Comparison of ENCODE assay signal across 8 cellular contexts in genomic region chr2:202376460-202377307, GRCh38. TPM values are rescaled to one million over a fixed set of nuclear protein-coding genes. Genes with fewer than 3 reads are reported as not detected.
DNase-seq lines count a peak whose midpoint lies in the region; ATAC-seq and TF ChIP-seq lines count a peak whose summit lies in the region.

No MANE protein-coding gene starts in this region.

- peak; percentile 59 for DNase-seq in EH (ENCODE audit: low read depth)
- DNase-seq in Karpas-422, result peak; percentile 63
- no peak for DNase-seq in activated CD4-positive, alpha-beta T cell treated with anti-CD3 and anti-CD28 coated beads, Interleukin-2, amount 10 ng/mL, durations not matched to agents 24 days and 14 days
- DNase-seq in lower leg skin (ENCODE audit: low spot score in 2 of 2), result peak in 1 of 2 donors; percentile 88
- peak; percentile 28 to 32 for DNase-seq in stimulated activated CD4-positive, alpha-beta T cell treated with anti-CD3 and anti-CD28 coated beads, Interleukin-4, amount 100 ng/mL, for 48 hours (ENCODE audit: low read depth in 2 of 2)
- DNase-seq in omental fat pad (ENCODE audit: low spot score), result no peak

- H3K4me2 ChIP-seq in Karpas-422 (ENCODE audit: low read depth, low read length, poor library complexity, severe bottlenecking), result peak overlapping the region; percentile 95

- no peaks in the 10 kb centered on the region for H3K9me3 ChIP-seq in Karpas-422 (ENCODE audit: low read length)

- intact Hi-C loops in activated CD4-positive, alpha-beta T cell treated with anti-CD3 and anti-CD28 coated beads, Interleukin-2, amount 10 ng/mL, durations not matched to agents 24 days and 14 days (cut with micrococcal nuclease), result loop anchor here (2.0 to 10.0 kb wide), 3 partner anchors 74 to 258 kb away; partner anchors contain the start of gene FAM117B
- intact Hi-C loops in dendritic cell treated with granulocyte-macrophage colony-stimulating factor and Interleukin-4, amounts not matched to agents 40 ng/mL and 50 ng/mL, for 4 days (cut with micrococcal nuclease), result loop anchor here (5.0 to 10.0 kb wide), 3 partner anchors 109 to 638 kb away; partner anchors contain the start of genes CARF, NBEAL1, NOP58 and WDR12
- intact Hi-C loops in lower leg skin (cut with DNase I; ENCODE audit: low total_unique reads), result no loop called here

- peak; percentile 16 for ATAC-seq in GM21825 (IDR thresholded peaks at IDR 0.05; ENCODE audit: unreplicated experiment)
- ATAC-seq in omental fat pad (ENCODE audit: low FRiP score), result no peak

- no peaks in the 10 kb centered on the region for H3K36me3 ChIP-seq in Karpas-422 (ENCODE audit: insufficient read depth, low read length)

- H3K4me1 ChIP-seq in Karpas-422 (ENCODE audit: low read length), result peaks cover 48% of the 10 kb centered on the region

- H3K27me3 ChIP-seq in Karpas-422 (ENCODE audit: low read length), result 0 out of 2 replicates have a peak, but pooled peaks cover 3% of the 10 kb centered on the region

- H3K9ac ChIP-seq in Karpas-422 (ENCODE audit: low read length), result peak overlapping the region; percentile 68

- 1% methylated on average over 63 to 76 of the region's 78 CpGs for WGBS in lower leg skin, 2 donors

- H3K9me3 Mint-ChIP-seq in activated CD4-positive, alpha-beta T cell treated with anti-CD3 and anti-CD28 coated beads, Interleukin-2, amount 10 ng/mL, durations not matched to agents 24 days and 14 days, result no peaks in the 10 kb centered on the region
- no peaks in the 10 kb centered on the region for H3K9me3 Mint-ChIP-seq in dendritic cell treated with granulocyte-macrophage colony-stimulating factor and Interleukin-4, amounts not matched to agents 40 ng/mL and 50 ng/mL, for 4 days

- no peak overlapping the region for H3K27ac ChIP-seq in Karpas-422 (ENCODE audit: low read length)

- no peak for TF ChIP-seq POLR2A in lower leg skin (IDR thresholded peaks at IDR 0.05)

- no peak for TF ChIP-seq CTCF in lower leg skin (IDR thresholded peaks at IDR 0.05)
- no peak for TF ChIP-seq CTCF in omental fat pad (IDR thresholded peaks at IDR 0.05)

- no peaks in the 10 kb centered on the region for H3K36me3 Mint-ChIP-seq in activated CD4-positive, alpha-beta T cell treated with anti-CD3 and anti-CD28 coated beads, Interleukin-2, amount 10 ng/mL, durations not matched to agents 24 days and 14 days (ENCODE audit: low read depth)
- peaks cover 24% of the 10 kb centered on the region for H3K36me3 Mint-ChIP-seq in dendritic cell treated with granulocyte-macrophage colony-stimulating factor and Interleukin-4, amounts not matched to agents 40 ng/mL and 50 ng/mL, for 4 days (ENCODE audit: low read depth)

- peak overlapping the region; percentile 85 for H3K27ac Mint-ChIP-seq in activated CD4-positive, alpha-beta T cell treated with anti-CD3 and anti-CD28 coated beads, Interleukin-2, amount 10 ng/mL, durations not matched to agents 24 days and 14 days
- H3K27ac Mint-ChIP-seq in dendritic cell treated with granulocyte-macrophage colony-stimulating factor and Interleukin-4, amounts not matched to agents 40 ng/mL and 50 ng/mL, for 4 days, result peak overlapping the region; percentile 94

- peak overlapping the region; percentile 95 for H3K4me3 Mint-ChIP-seq in activated CD4-positive, alpha-beta T cell treated with anti-CD3 and anti-CD28 coated beads, Interleukin-2, amount 10 ng/mL, durations not matched to agents 24 days and 14 days
- H3K4me3 Mint-ChIP-seq in dendritic cell treated with granulocyte-macrophage colony-stimulating factor and Interleukin-4, amounts not matched to agents 40 ng/mL and 50 ng/mL, for 4 days, result peak overlapping the region; percentile 88

- no peaks in the 10 kb centered on the region for H3K79me2 ChIP-seq in Karpas-422 (ENCODE audit: low read length)

- H2AFZ ChIP-seq in Karpas-422 (ENCODE audit: low read length), result peak overlapping the region; percentile 90

- no peaks in the 10 kb centered on the region for H4K20me1 ChIP-seq in Karpas-422 (ENCODE audit: insufficient read depth, low read depth, low read length)

- H3K27me3 Mint-ChIP-seq in activated CD4-positive, alpha-beta T cell treated with anti-CD3 and anti-CD28 coated beads, Interleukin-2, amount 10 ng/mL, durations not matched to agents 24 days and 14 days, result peaks cover 10% of the 10 kb centered on the region
- peaks cover 9% of the 10 kb centered on the region for H3K27me3 Mint-ChIP-seq in dendritic cell treated with granulocyte-macrophage colony-stimulating factor and Interleukin-4, amounts not matched to agents 40 ng/mL and 50 ng/mL, for 4 days

- peak overlapping the region; percentile 78 for H3K4me3 ChIP-seq in Karpas-422 (ENCODE audit: low read length)
- peak overlapping the region; percentile 86 for H3K4me3 ChIP-seq in lower leg skin (ENCODE audit: low read depth, poor library complexity, severe bottlenecking)

- no peaks in the 10 kb centered on the region for H3K9me2 ChIP-seq in Karpas-422 (replicated peaks; ENCODE audit: insufficient read depth, low read length)

- peaks cover 31% of the 10 kb centered on the region for H3K4me1 Mint-ChIP-seq in activated CD4-positive, alpha-beta T cell treated with anti-CD3 and anti-CD28 coated beads, Interleukin-2, amount 10 ng/mL, durations not matched to agents 24 days and 14 days
- H3K4me1 Mint-ChIP-seq in dendritic cell treated with granulocyte-macrophage colony-stimulating factor and Interleukin-4, amounts not matched to agents 40 ng/mL and 50 ng/mL, for 4 days (ENCODE audit: low read depth), result peaks cover 27% of the 10 kb centered on the region

RNA-seq across cellular contexts. Expression of gene BMPR2, which starts 0.6 kb away (rescaled TPM):
- total RNA-seq in Karpas-422 (2014; rRNA removed; shearing (Covaris generic); ENCODE audit: low replicate concordance), result 3.0 and 4.0 TPM in 2 replicates
- 5.4 and 6.3 TPM in 2 replicates for total RNA-seq in activated CD4-positive, alpha-beta T cell treated with anti-CD3 and anti-CD28 coated beads, Interleukin-2, amount 10 ng/mL, durations not matched to agents 24 days and 14 days
- total RNA-seq in lower leg skin, result 10 to 100 TPM; 30.4 to 50.2 (median 36.5) TPM
- total RNA-seq in omental fat pad, result 100 to 1,000 TPM in 1 of 4 donors, 10 to 100 TPM in 3; 53.4 to 102 (median 79.5) TPM

Comparison
In these comparisons a context has a peak if more than half of its experiments do, and no peak if none do; other contexts are left out.
1. DNase-seq: peak in EH (single experiment), Karpas-422 (single experiment) and stimulated activated CD4-positive, alpha-beta T cell treated with anti-CD3 and anti-CD28 coated beads, Interleukin-4, amount 100 ng/mL, for 48 hours (2 of 2); none in activated CD4-positive, alpha-beta T cell treated with anti-CD3 and anti-CD28 coated beads, Interleukin-2, amount 10 ng/mL, durations not matched to agents 24 days and 14 days (single experiment) and omental fat pad (single experiment).